In the genomic region with DNA sequence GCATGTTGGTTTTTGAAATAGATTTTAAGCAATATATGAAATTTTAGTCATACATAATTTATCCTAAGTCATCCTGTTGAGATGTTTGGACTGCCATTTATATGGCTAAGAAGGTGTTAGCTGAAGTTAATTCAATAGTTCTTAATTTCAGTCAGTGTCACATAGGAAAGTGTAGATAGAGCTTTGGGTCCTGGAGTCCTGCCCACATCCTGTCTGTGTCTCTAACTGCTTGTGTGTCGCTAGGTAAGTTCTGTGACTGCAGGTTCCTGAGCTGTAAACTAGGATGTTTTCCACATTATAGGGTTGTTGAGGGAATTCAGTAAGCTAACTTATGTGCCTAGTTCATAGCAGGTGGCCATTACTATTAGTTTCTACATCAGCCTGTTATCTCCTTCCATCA, we compare ENCODE assay signal across 19 cellular contexts. TPM values are rescaled to one million over a fixed set of nuclear protein-coding genes. Genes with fewer than 3 reads are reported as not detected.
DNase-seq lines count a peak whose midpoint lies in the region; ATAC-seq and TF ChIP-seq lines count a peak whose summit lies in the region.
"Had no signal": no experiment of that assay in that cellular context is flagged by ENCODE, and none has a peak within 500 bp of the region (broad histone marks: within the 10 kb centered on the region; RNA-seq: fewer than 3 reads in every experiment).

No MANE protein-coding gene starts in this region.

- H3K27me3 ChIP-seq in CD8-positive, alpha-beta memory T cell (ENCODE audit: insufficient read depth, low read length, poor library complexity, severe bottlenecking) = no peaks in the 10 kb centered on the region
- H3K27me3 ChIP-seq: hepatocyte had no signal

- H3K27me3 Mint-ChIP-seq in CD14-positive monocyte (ENCODE audit: low read depth in 3 of 3) (peaks cover 0 to 3% (median 0%) of the 10 kb centered on the region in 3 donors), immature natural killer cell (ENCODE audit: low read depth in 3 of 3) (peaks cover 0 to 2% (median 0%) of the 10 kb centered on the region in 3 donors)
- no peaks in the 10 kb centered on the region for H3K27me3 Mint-ChIP-seq in CD8-positive, alpha-beta memory T cell
- H3K27me3 Mint-ChIP-seq: type B pancreatic cell had no signal

- H3K4me3 Mint-ChIP-seq in CD14-positive monocyte (no peak overlapping the region), immature natural killer cell (no peak overlapping the region)
- peak overlapping the region in 1 of 7 donors; percentile 28 for H3K4me3 Mint-ChIP-seq in CD8-positive, alpha-beta memory T cell
- H3K4me3 Mint-ChIP-seq: type B pancreatic cell had no signal

- H3K9me3 ChIP-seq in CD8-positive, alpha-beta memory T cell (ENCODE audit: low read length) = no peaks in the 10 kb centered on the region
- H3K9me3 ChIP-seq: mucosa of descending colon had no signal

- no peak overlapping the region for H3K4me3 ChIP-seq in CD8-positive, alpha-beta memory T cell (ENCODE audit: low read length)
- H3K4me3 ChIP-seq: hepatocyte, mucosa of descending colon had no signal

- intact Hi-C loops in CD14-positive monocyte (cut with micrococcal nuclease) = no loop called here

- no peak for ATAC-seq in HG03135 (IDR thresholded peaks at IDR 0.05; ENCODE audit: unreplicated experiment)
- ATAC-seq: mucosa of descending colon had no signal

- H3K36me3 Mint-ChIP-seq in CD14-positive monocyte = peaks cover 9 to 10% of the 10 kb centered on the region in 2 donors
- peaks cover 9 to 76% (median 22%) of the 10 kb centered on the region in 3 donors for H3K36me3 Mint-ChIP-seq in CD8-positive, alpha-beta memory T cell
- peaks cover 13 to 43% (median 26%) of the 10 kb centered on the region in 3 donors for H3K36me3 Mint-ChIP-seq in immature natural killer cell

- H3K9me3 Mint-ChIP-seq in CD14-positive monocyte = peaks cover 0 to 3% (median 0%) of the 10 kb centered on the region in 7 donors
- no peaks in the 10 kb centered on the region for H3K9me3 Mint-ChIP-seq in CD8-positive, alpha-beta memory T cell
- H3K9me3 Mint-ChIP-seq in immature natural killer cell = no peaks in the 10 kb centered on the region
- H3K9me3 Mint-ChIP-seq: type B pancreatic cell had no signal

- H3K27ac Mint-ChIP-seq in CD14-positive monocyte (peak overlapping the region in 6 of 7 donors; percentile 55 to 78 (median 66)), immature natural killer cell (peak overlapping the region in 4 of 6 donors; percentile 35 to 64 (median 56))
- peak overlapping the region in 6 of 8 donors; percentile 39 to 88 (median 59) for H3K27ac Mint-ChIP-seq in CD8-positive, alpha-beta memory T cell
- H3K27ac Mint-ChIP-seq: type B pancreatic cell had no signal

- DNase-seq in CD14-positive monocyte (ENCODE audit: low spot score) (no peak), NAMALWA (ENCODE audit: low spot score) (peak; percentile 36), immature natural killer cell (no peak), AG20443 (ENCODE audit: low spot score) (no peak), amygdala (lab: John Stamatoyannopoulos, UW) (no peak)
- peak in 2 of 5 donors; percentile 6 to 48 for DNase-seq in CD8-positive, alpha-beta memory T cell
- DNase-seq: activated gamma-delta T cell treated with Interleukin-2 at 50 U/mL for 16 hours; erythroblast; foreskin melanocyte; mucosa of descending colon; NCI-H1105; NCI-H510A treated with DMSO at 0.1 percent for 48 hours; occipital lobe; retina; stimulated activated CD4-positive, alpha-beta T cell treated with anti-CD3 and anti-CD28 coated beads, Interleukin-4, amount 100 ng/mL, for 4 hours had no signal

- no peak for TF ChIP-seq CTCF in CD14-positive monocyte (IDR thresholded peaks at IDR 0.05)

- H3K4me1 ChIP-seq in CD8-positive, alpha-beta memory T cell (ENCODE audit: insufficient read depth, low read length) = peaks cover 10% of the 10 kb centered on the region

- H3K27ac ChIP-seq in CD8-positive, alpha-beta memory T cell (ENCODE audit: low read depth, low read length) = no peak overlapping the region
- H3K27ac ChIP-seq: hepatocyte, KMS-11 had no signal

- H3K4me1 Mint-ChIP-seq in CD14-positive monocyte (peaks cover 49% of the 10 kb centered on the region), immature natural killer cell (peaks cover 21 to 50% of the 10 kb centered on the region in 2 donors)
- H3K4me1 Mint-ChIP-seq in CD8-positive, alpha-beta memory T cell = peaks cover 25 to 50% (median 40%) of the 10 kb centered on the region in 3 donors

- CTCF ChIA-PET in CD8-positive, alpha-beta memory T cell (lab: Charles Lee) = interaction anchor here (0.8 to 1.0 kb wide), 3 partner anchors 8 to 277 kb away, joined by 3 read pairs; a partner anchor contains a TSS

- POLR2A ChIA-PET in CD8-positive, alpha-beta memory T cell (lab: Charles Lee) = interaction anchor here (1.1 kb wide), 1 partner anchor 20 kb away, joined by 3 read pairs; a partner anchor contains a TSS

- H3K36me3 ChIP-seq in CD8-positive, alpha-beta memory T cell (ENCODE audit: insufficient read depth, low read length) = peaks cover 18% of the 10 kb centered on the region

RNA-seq across cellular contexts. Expression of a gene that starts 20.7 kb away (rescaled TPM):
- polyA plus RNA-seq in CD14-positive monocyte (1 to 10 TPM; 2.4 to 2.9 TPM), immature natural killer cell (10 to 100 TPM in 2 of 3 donors, 1 to 10 TPM in 1; 7.5 to 42.1 (median 22.6) TPM)
- total RNA-seq in CD8-positive, alpha-beta memory T cell = 10 to 100 TPM; 29.1 to 30.4 TPM
- 46.3 TPM for polyA plus RNA-seq in CD8-positive, alpha-beta memory T cell

RNA-seq across cellular contexts. Expression of a gene that starts 20.8 kb away (rescaled TPM):
- 10 to 100 TPM; 12.2 to 18.3 TPM for polyA plus RNA-seq in CD14-positive monocyte
- 10 to 100 TPM; 18.7 to 19.0 TPM for total RNA-seq in CD8-positive, alpha-beta memory T cell
- 50.6 TPM for polyA plus RNA-seq in CD8-positive, alpha-beta memory T cell
- 10 to 100 TPM; 48.8 to 60.1 (median 55.4) TPM for polyA plus RNA-seq in immature natural killer cell
